ENCODE assay signal across 8 cellular contexts in genomic region chr11:110295086-110295485, GRCh38. TPM values are rescaled to one million over a fixed set of nuclear protein-coding genes. Genes with fewer than 3 reads are reported as not detected.
A peak's percentile ranks its signal among the peaks of the same experiment; 100 is the strongest.
DNase-seq lines count a peak whose midpoint lies in the region; ATAC-seq and TF ChIP-seq lines count a peak whose summit lies in the region.

No MANE protein-coding gene starts in this region.

- in situ Hi-C loops in GM23248 (cut with MboI) (no loop called here), gastrocnemius medialis (cut with MboI; ENCODE audit: low sequenced_read_pairs in 4 of 4) (no loop called here)

- DNase-seq in GM23248: no peak
- no peak for DNase-seq in SK-N-MC (ENCODE audit: low read depth, low spot score)
- no peak for DNase-seq in fibroblast of villous mesenchyme (ENCODE audit: low read depth)
- DNase-seq in gastrocnemius medialis: no peak
- no peak for DNase-seq in glomerular visceral epithelial cell (ENCODE audit: extremely low spot score)
- no peak for DNase-seq in cortex of kidney (lab: John Stamatoyannopoulos, UW)

- peak overlapping the region; percentile 96 for H3K4me2 ChIP-seq in GM23248 (ENCODE audit: unreplicated experiment)

- no peak for ATAC-seq in gastrocnemius medialis
- no peak for ATAC-seq in GM18870 (IDR thresholded peaks at IDR 0.05; ENCODE audit: unreplicated experiment)
- no peak for ATAC-seq in HG03139 (IDR thresholded peaks at IDR 0.05; ENCODE audit: unreplicated experiment)

- H3K27ac ChIP-seq in GM23248 (peak overlapping the region; percentile 98), SK-N-MC (peak overlapping the region; percentile 98), gastrocnemius medialis (peak overlapping the region; percentile 93 to 99 (median 96))

- no peaks in the 10 kb centered on the region for H3K9me2 ChIP-seq in GM23248 (ENCODE audit: insufficient read depth)

- 0 out of 2 replicates have a peak, but pooled peaks cover 3% of the 10 kb centered on the region for H4K20me1 ChIP-seq in GM23248 (ENCODE audit: insufficient read depth)

- peaks cover 35% of the 10 kb centered on the region for H3K4me1 ChIP-seq in GM23248 (ENCODE audit: insufficient read depth)
- H3K4me1 ChIP-seq in gastrocnemius medialis: peaks cover 31 to 37% of the 10 kb centered on the region in 2 donors

- H3K9me3 ChIP-seq in GM23248 (ENCODE audit: low read depth): no peaks in the 10 kb centered on the region
- no peaks in the 10 kb centered on the region for H3K9me3 ChIP-seq in SK-N-MC (ENCODE audit: low read depth, low read length)
- H3K9me3 ChIP-seq in gastrocnemius medialis: no peaks in the 10 kb centered on the region

- no peaks in the 10 kb centered on the region for H3K27me3 ChIP-seq in GM23248 (replicated peaks; ENCODE audit: insufficient read depth)
- no peaks in the 10 kb centered on the region for H3K27me3 ChIP-seq in gastrocnemius medialis

- 1 to 3% methylated on average over 4 of the region's 4 CpGs for WGBS in GM23248 (ENCODE audit: low coverage in 1 of 2, low lambda C conversion rate in 2 of 2, missing lambda C conversion rate in 2 of 2), 2 experiments

- no peak for TF ChIP-seq CTCF in fibroblast of villous mesenchyme (IDR thresholded peaks at IDR 0.05; ENCODE audit: insufficient read depth, low read depth, low read length)
- TF ChIP-seq CTCF in gastrocnemius medialis (IDR thresholded peaks at IDR 0.05 in 4 of 5, conservative IDR thresholded peaks at IDR 0.05 in 1 of 5): no peak

- H3K79me2 ChIP-seq in GM23248 (ENCODE audit: insufficient read depth): peaks cover 60% of the 10 kb centered on the region

- H3K36me3 ChIP-seq in GM23248 (ENCODE audit: low read depth) (no peaks in the 10 kb centered on the region), SK-N-MC (ENCODE audit: insufficient read depth, low read length) (peaks cover 17% of the 10 kb centered on the region), gastrocnemius medialis (no peaks in the 10 kb centered on the region)

- no peak for TF ChIP-seq POLR2A in gastrocnemius medialis (IDR thresholded peaks at IDR 0.05)

- peak overlapping the region; percentile 73; the same call in 1 of the 2 replicates for H2AFZ ChIP-seq in GM23248

- peak overlapping the region; percentile 97 for H3K4me3 ChIP-seq in GM23248
- H3K4me3 ChIP-seq in SK-N-MC: peak overlapping the region; percentile 86
- peak overlapping the region; percentile 73 for H3K4me3 ChIP-seq in fibroblast of villous mesenchyme (ENCODE audit: low read depth, low read length)
- H3K4me3 ChIP-seq in gastrocnemius medialis: peak overlapping the region; percentile 77 to 96 (median 88)

- H3K9ac ChIP-seq in GM23248 (peak overlapping the region; percentile 99), SK-N-MC (ENCODE audit: insufficient read length) (peak overlapping the region; percentile 99)

- intact Hi-C loops in gastrocnemius medialis (cut with DNase I; ENCODE audit: low total_unique reads): loop anchor here (5.0 to 10.0 kb wide), 2 partner anchors 82 to 90 kb away; no protein-coding TSS in a partner anchor

- peaks cover 23% of the 10 kb centered on the region for H3F3A ChIP-seq in GM23248 (ENCODE audit: insufficient read depth)

RNA-seq across cellular contexts. Expression of gene RDX, which starts 1.3 kb away (rescaled TPM):
- 68.3 and 69.5 TPM in 2 replicates for total RNA-seq in GM23248 (2014; rRNA removed; shearing (Covaris generic))
- polyA plus RNA-seq in GM23248 (2016; fragmentation: Nextera tagmentation; extraction: Ambion mirVana): 95.4 and 116 TPM in 2 replicates
- total RNA-seq in fibroblast of villous mesenchyme: 62.8 and 84.2 TPM in 2 replicates
- 100 to 1,000 TPM in 3 of 4 donors, 10 to 100 TPM in 1; 95.7 to 140 (median 115) TPM for total RNA-seq in gastrocnemius medialis
